ENCODE assay signal across 31 cellular contexts in genomic region chr9:88478236-88478635, GRCh38. TPM values are rescaled to one million over a fixed set of nuclear protein-coding genes. Genes with fewer than 3 reads are reported as not detected.
DNase-seq lines count a peak whose midpoint lies in the region; ATAC-seq and TF ChIP-seq lines count a peak whose summit lies in the region.
"Had no signal": no experiment of that assay in that cellular context is flagged by ENCODE, and none has a peak within 500 bp of the region (broad histone marks: within the 10 kb centered on the region; RNA-seq: fewer than 3 reads in every experiment).

No MANE protein-coding gene starts in this region.

- H2BK5ac ChIP-seq in mesenchymal stem cell (ENCODE audit: low read depth, low read length, poor library complexity, severe bottlenecking) = no peak overlapping the region

- H3K4me3 ChIP-seq in astrocyte of the spinal cord (ENCODE audit: low read depth, low read length) (no peak overlapping the region), mesenchymal stem cell (ENCODE audit: insufficient read depth in 1 of 2, low read depth in 1 of 2, low read length in 2 of 2) (no peak overlapping the region), tibial nerve (no peak overlapping the region)
- H3K4me3 ChIP-seq: cardiac muscle cell, GM23338, suprapubic skin had no signal

- no peak overlapping the region for H3K4ac ChIP-seq in mesenchymal stem cell (ENCODE audit: low read depth in 1 of 2, low read length in 2 of 2)

- peaks cover 7% of the 10 kb centered on the region for H3K4me1 ChIP-seq in mesenchymal stem cell (ENCODE audit: control insufficient read depth, insufficient read depth, low read depth, low read length)
- H3K4me1 ChIP-seq in tibial nerve = peaks cover 0 to 21% (median 8%) of the 10 kb centered on the region in 4 donors
- H3K4me1 ChIP-seq: suprapubic skin had no signal

- no peak overlapping the region for H3K23ac ChIP-seq in mesenchymal stem cell (ENCODE audit: low read length in 2 of 2)

- H3K27me3 Mint-ChIP-seq in natural killer cell treated with Interleukin-12 subunit alpha and Interleukin-12 subunit beta and Interleukin-15 and Interleukin-18, amount 100 ng/mL, for 72 hours = no peaks in the 10 kb centered on the region
- H3K27me3 Mint-ChIP-seq in natural killer cell (ENCODE audit: low read depth in 2 of 2) = no peaks in the 10 kb centered on the region
- H3K27me3 Mint-ChIP-seq in activated CD4-positive, alpha-beta memory T cell treated with anti-CD3 and anti-CD28 coated beads, Interleukin-2, amount 10 ng/mL, durations not matched to agents 7 days and 5 days = no peaks in the 10 kb centered on the region
- H3K27me3 Mint-ChIP-seq: CD4-positive, CD25-positive, alpha-beta regulatory T cell; naive thymus-derived CD8-positive, alpha-beta T cell had no signal

- no peak overlapping the region for H2BK120ac ChIP-seq in mesenchymal stem cell (ENCODE audit: low read depth, low read length)

- 92% methylated on average over 2 of the region's 3 CpGs for WGBS in mesenchymal stem cell
- WGBS in tibial nerve, 2 donors = 52 to 59% methylated on average over 3 of the region's 3 CpGs

- POLR2A ChIA-PET in RWPE1 (lab: Yijun Ruan, JAX; ENCODE audit: low non-redundant PET) = no interaction called here
- POLR2A ChIA-PET in activated CD4-positive, alpha-beta memory T cell treated with anti-CD3 and anti-CD28 coated beads, Interleukin-2, amount 10 ng/mL, durations not matched to agents 7 days and 5 days (lab: Charles Lee) = no interaction called here

- no peak for DNase-seq in natural killer cell treated with Interleukin-12 subunit alpha and Interleukin-12 subunit beta and Interleukin-15 and Interleukin-18, amount 100 ng/mL, for 72 hours (ENCODE audit: low spot score)
- DNase-seq in natural killer cell = no peak
- DNase-seq in astrocyte of the spinal cord (ENCODE audit: low read depth, low spot score) = peak; percentile 42
- no peak for DNase-seq in mesenchymal stem cell
- DNase-seq in tibial nerve (ENCODE audit: low spot score in 2 of 2) = no peak
- DNase-seq in AG08396 (ENCODE audit: low spot score) = no peak
- no peak for DNase-seq in RWPE1 (ENCODE audit: low spot score)
- no peak for DNase-seq in activated CD4-positive, alpha-beta memory T cell treated with anti-CD3 and anti-CD28 coated beads, Interleukin-2, amount 10 ng/mL, durations not matched to agents 7 days and 5 days
- DNase-seq: activated CD4-positive, alpha-beta T cell treated with anti-CD3 and anti-CD28 coated beads for 4 hours; activated naive CD4-positive, alpha-beta T cell treated with anti-CD3 and anti-CD28 coated beads, Interleukin-2, amount 50 U/mL, for 16 hours; AML-193; amygdala; CD4-positive, CD25-positive, alpha-beta regulatory T cell; cortex of kidney; effector memory CD4-positive, alpha-beta T cell; foreskin fibroblast; head of caudate nucleus; kidney; midbrain; naive thymus-derived CD8-positive, alpha-beta T cell; NCI-H1105 treated with DMSO at 0.1 percent for 48 hours; NCI-H1930; NCI-H2171 treated with DMSO at 0.1 percent for 48 hours; NCI-H524; SHP77; stimulated activated naive CD4-positive, alpha-beta T cell; T-helper 9 cell had no signal

- in situ Hi-C loops in astrocyte of the spinal cord (cut with HindIII; ENCODE audit: low sequenced_read_pairs) = no loop called here

- no peak overlapping the region for H3K4me2 ChIP-seq in mesenchymal stem cell (ENCODE audit: low read length, poor library complexity, severe bottlenecking)
- H3K4me2 ChIP-seq: GM23338 had no signal

- H3K18ac ChIP-seq in mesenchymal stem cell (ENCODE audit: low read depth in 1 of 2, low read length in 2 of 2) = no peak overlapping the region

- no peak for TF ChIP-seq EP300 in tibial nerve (IDR thresholded peaks at IDR 0.05)

- no peak overlapping the region for H3K14ac ChIP-seq in mesenchymal stem cell (ENCODE audit: low read length in 2 of 2)

- H3K27me3 ChIP-seq in mesenchymal stem cell (ENCODE audit: control insufficient read depth in 1 of 2, insufficient read depth in 1 of 2, low read length in 2 of 2) (no peaks in the 10 kb centered on the region), tibial nerve (no peaks in the 10 kb centered on the region)
- H3K27me3 ChIP-seq: cardiac muscle cell, suprapubic skin had no signal

- peak overlapping the region; percentile 2 for H3K9ac ChIP-seq in mesenchymal stem cell (ENCODE audit: low read length)

- H4K8ac ChIP-seq in mesenchymal stem cell (ENCODE audit: low read length) = no peak overlapping the region

- H3K9me3 ChIP-seq in mesenchymal stem cell (ENCODE audit: control insufficient read depth, low read length) = no peaks in the 10 kb centered on the region
- no peaks in the 10 kb centered on the region for H3K9me3 ChIP-seq in tibial nerve
- H3K9me3 ChIP-seq: suprapubic skin had no signal

- peaks cover 10% of the 10 kb centered on the region for H3K36me3 Mint-ChIP-seq in natural killer cell treated with Interleukin-12 subunit alpha and Interleukin-12 subunit beta and Interleukin-15 and Interleukin-18, amount 100 ng/mL, for 72 hours
- no peaks in the 10 kb centered on the region for H3K36me3 Mint-ChIP-seq in natural killer cell
- H3K36me3 Mint-ChIP-seq in activated CD4-positive, alpha-beta memory T cell treated with anti-CD3 and anti-CD28 coated beads, Interleukin-2, amount 10 ng/mL, durations not matched to agents 7 days and 5 days (ENCODE audit: low read depth) = peaks cover 19% of the 10 kb centered on the region

- H2BK15ac ChIP-seq in mesenchymal stem cell (ENCODE audit: low read depth, poor library complexity, severe bottlenecking) = no peak overlapping the region

- H3K27ac Mint-ChIP-seq in natural killer cell treated with Interleukin-12 subunit alpha and Interleukin-12 subunit beta and Interleukin-15 and Interleukin-18, amount 100 ng/mL, for 72 hours = no peak overlapping the region
- H3K27ac Mint-ChIP-seq in natural killer cell = no peak overlapping the region
- H3K27ac Mint-ChIP-seq in activated CD4-positive, alpha-beta memory T cell treated with anti-CD3 and anti-CD28 coated beads, Interleukin-2, amount 10 ng/mL, durations not matched to agents 7 days and 5 days = no peak overlapping the region
- H3K27ac Mint-ChIP-seq: activated T-helper 2 cell treated with anti-CD3 and anti-CD28 coated beads, Interferon-gamma antibody, Interleukin-2, Interleukin-4, amounts not matched to agents 10 μg/mL and 5 μg/mL and 100 μg/mL, durations not matched to agents 14 hours and 24 hours and 36 hours; CD4-positive, CD25-positive, alpha-beta regulatory T cell; GM23338; naive thymus-derived CD8-positive, alpha-beta T cell had no signal

- H3K4me3 Mint-ChIP-seq in natural killer cell treated with Interleukin-12 subunit alpha and Interleukin-12 subunit beta and Interleukin-15 and Interleukin-18, amount 100 ng/mL, for 72 hours = peak overlapping the region; percentile 61
- no peak overlapping the region for H3K4me3 Mint-ChIP-seq in natural killer cell
- no peak overlapping the region for H3K4me3 Mint-ChIP-seq in activated CD4-positive, alpha-beta memory T cell treated with anti-CD3 and anti-CD28 coated beads, Interleukin-2, amount 10 ng/mL, durations not matched to agents 7 days and 5 days
- H3K4me3 Mint-ChIP-seq: GM23338; naive thymus-derived CD8-positive, alpha-beta T cell had no signal

- intact Hi-C loops in natural killer cell (cut with micrococcal nuclease) = no loop called here

- H2AFZ ChIP-seq in mesenchymal stem cell (ENCODE audit: low read depth, low read length) = no peak overlapping the region
- H2AFZ ChIP-seq: GM23338 had no signal

- CTCF ChIA-PET in RWPE1 (lab: Yijun Ruan, JAX) = no interaction called here
- CTCF ChIA-PET in activated CD4-positive, alpha-beta memory T cell treated with anti-CD3 and anti-CD28 coated beads, Interleukin-2, amount 10 ng/mL, durations not matched to agents 7 days and 5 days (lab: Charles Lee) = no interaction called here

- TF ChIP-seq CTCF in natural killer cell (IDR thresholded peaks at IDR 0.05) (no peak), astrocyte of the spinal cord (IDR thresholded peaks at IDR 0.05; ENCODE audit: low read depth, low read length) (no peak), tibial nerve (IDR thresholded peaks at IDR 0.05) (no peak), RWPE1 (conservative IDR thresholded peaks at IDR 0.05; ENCODE audit: low read depth) (no peak)

- H3K36me3 ChIP-seq in mesenchymal stem cell (ENCODE audit: control insufficient read depth in 1 of 2, insufficient read depth in 2 of 2, low read depth in 1 of 2, low read length in 2 of 2) = peaks cover 0 to 26% of the 10 kb centered on the region in 2 experiments
- H3K36me3 ChIP-seq in tibial nerve = peaks cover 0 to 34% (median 0%) of the 10 kb centered on the region in 3 donors

- no peak overlapping the region for H2AK5ac ChIP-seq in mesenchymal stem cell (ENCODE audit: low read length, severe bottlenecking)

- no peak overlapping the region for H2BK12ac ChIP-seq in mesenchymal stem cell (ENCODE audit: low read length in 2 of 2)

- no peak overlapping the region for H4K91ac ChIP-seq in mesenchymal stem cell (ENCODE audit: low read length)

- ATAC-seq in natural killer cell treated with Interleukin-12 subunit alpha and Interleukin-12 subunit beta and Interleukin-15 and Interleukin-18, amount 100 ng/mL, for 72 hours = no peak
- no peak for ATAC-seq in natural killer cell
- ATAC-seq: GM23338; naive thymus-derived CD8-positive, alpha-beta T cell had no signal

- H3K4me1 Mint-ChIP-seq in natural killer cell treated with Interleukin-12 subunit alpha and Interleukin-12 subunit beta and Interleukin-15 and Interleukin-18, amount 100 ng/mL, for 72 hours (ENCODE audit: low read depth in 2 of 2) = peaks cover 16 to 28% of the 10 kb centered on the region in 2 donors
- H3K4me1 Mint-ChIP-seq in natural killer cell = peaks cover 6 to 8% of the 10 kb centered on the region in 2 donors
- H3K4me1 Mint-ChIP-seq in activated CD4-positive, alpha-beta memory T cell treated with anti-CD3 and anti-CD28 coated beads, Interleukin-2, amount 10 ng/mL, durations not matched to agents 7 days and 5 days = peaks cover 19% of the 10 kb centered on the region

- no peak for TF ChIP-seq POLR2A in tibial nerve (IDR thresholded peaks at IDR 0.05)

- H3K79me1 ChIP-seq in mesenchymal stem cell (replicated peaks; ENCODE audit: low read length, poor library complexity, severe bottlenecking) = peaks cover 7% of the 10 kb centered on the region

- H3K27ac ChIP-seq in mesenchymal stem cell (ENCODE audit: low read length, poor library complexity, severe bottlenecking) (peak overlapping the region; percentile 87), tibial nerve (no peak overlapping the region), RWPE1 (no peak overlapping the region)
- H3K27ac ChIP-seq: cardiac muscle cell, suprapubic skin had no signal

- no peaks in the 10 kb centered on the region for H3K9me3 Mint-ChIP-seq in natural killer cell treated with Interleukin-12 subunit alpha and Interleukin-12 subunit beta and Interleukin-15 and Interleukin-18, amount 100 ng/mL, for 72 hours
- no peaks in the 10 kb centered on the region for H3K9me3 Mint-ChIP-seq in natural killer cell
- H3K9me3 Mint-ChIP-seq in activated CD4-positive, alpha-beta memory T cell treated with anti-CD3 and anti-CD28 coated beads, Interleukin-2, amount 10 ng/mL, durations not matched to agents 7 days and 5 days = no peaks in the 10 kb centered on the region
- H3K9me3 Mint-ChIP-seq: activated T-helper 2 cell treated with anti-CD3 and anti-CD28 coated beads, Interferon-gamma antibody, Interleukin-2, Interleukin-4, amounts not matched to agents 10 μg/mL and 5 μg/mL and 100 μg/mL, durations not matched to agents 14 hours and 24 hours and 36 hours; CD4-positive, CD25-positive, alpha-beta regulatory T cell; GM23338; naive thymus-derived CD8-positive, alpha-beta T cell had no signal

RNA-seq across cellular contexts. Expression of gene NXNL2, which starts 56.7 kb away (rescaled TPM):
- not detected for total RNA-seq in natural killer cell treated with Interleukin-12 subunit alpha and Interleukin-12 subunit beta and Interleukin-15 and Interleukin-18, amount 100 ng/mL, for 72 hours
- total RNA-seq in natural killer cell = not detected
- polyA plus RNA-seq in mesenchymal stem cell (2013, experiment 1 of 2) = 0.46 TPM
- polyA plus RNA-seq in mesenchymal stem cell (2013, experiment 2 of 2) = 0.53 TPM
- total RNA-seq in tibial nerve = 1 to 10 TPM in 3 of 4 donors, not detected in 1; 1.5 to 4.6 (median 1.8) TPM
- not detected for total RNA-seq in activated CD4-positive, alpha-beta memory T cell treated with anti-CD3 and anti-CD28 coated beads, Interleukin-2, amount 10 ng/mL, durations not matched to agents 7 days and 5 days
- total RNA-seq: activated T-helper 2 cell treated with anti-CD3 and anti-CD28 coated beads, Interferon-gamma antibody, Interleukin-2, Interleukin-4, amounts not matched to agents 10 μg/mL and 5 μg/mL and 100 μg/mL, durations not matched to agents 14 hours and 24 hours and 36 hours; cardiac muscle cell; CD4-positive, CD25-positive, alpha-beta regulatory T cell; naive thymus-derived CD8-positive, alpha-beta T cell had no signal
- polyA plus RNA-seq: CD4-positive, CD25-positive, alpha-beta regulatory T cell; naive thymus-derived CD8-positive, alpha-beta T cell had no signal
